In the genomic region with DNA sequence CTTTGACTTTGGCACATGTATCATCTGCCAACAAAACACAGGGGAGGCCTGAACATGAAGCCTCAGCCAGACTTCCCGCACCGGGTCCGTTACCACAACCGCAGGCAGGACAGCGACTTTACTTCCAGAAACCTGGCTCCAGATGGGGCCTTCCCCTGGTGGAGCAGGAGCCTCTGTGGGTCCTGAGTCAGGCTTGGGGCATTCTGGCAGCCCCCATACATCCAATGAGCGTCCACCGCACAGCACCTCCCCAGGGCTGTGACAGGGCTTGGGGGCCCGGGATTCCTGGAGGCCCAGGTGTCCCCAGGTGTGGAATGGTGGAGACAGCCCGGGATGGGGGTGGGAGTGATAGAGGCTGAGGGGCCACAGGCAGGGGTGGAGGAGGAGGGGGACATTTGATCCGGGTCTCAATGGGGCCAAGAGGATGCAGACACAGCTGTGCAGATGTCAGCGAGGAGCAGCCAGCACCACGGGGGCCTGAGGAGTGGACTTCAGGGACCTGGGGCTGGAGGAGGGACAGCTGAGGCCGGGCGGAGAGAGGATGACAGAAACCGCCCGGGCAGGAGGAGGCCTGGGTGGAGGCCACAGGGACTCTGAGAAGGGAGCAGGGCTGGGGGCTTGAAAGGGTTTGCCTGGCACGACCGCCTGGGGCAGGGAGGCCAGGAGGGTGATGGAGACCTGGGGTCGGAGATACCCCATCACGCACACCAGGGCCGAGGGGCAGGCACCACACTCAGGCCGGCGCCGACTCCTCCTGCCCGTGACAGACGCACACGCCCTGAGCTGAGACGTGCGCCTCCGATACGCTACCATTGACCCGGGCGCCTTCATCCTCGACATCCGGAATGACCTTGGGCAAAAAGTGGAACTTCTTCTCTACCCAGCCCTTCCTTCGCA, we compare ENCODE assay signal across 32 cellular contexts. TPM values are rescaled to one million over a fixed set of nuclear protein-coding genes. Genes with fewer than 3 reads are reported as not detected.
"Had no signal": no experiment of that assay in that cellular context is flagged by ENCODE, and none has a peak within 500 bp of the region (broad histone marks: within the 10 kb centered on the region; RNA-seq: fewer than 3 reads in every experiment).

No MANE protein-coding gene starts in this region.

- H2AFZ ChIP-seq: neural progenitor cell had no signal

- H3K4me3 ChIP-seq: dorsolateral prefrontal cortex, gastrocnemius medialis, lower lobe of right lung, neural progenitor cell, psoas muscle, smooth muscle cell, stomach, thyroid gland, vagina had no signal

- H3K36me3 Mint-ChIP-seq: neural progenitor cell had no signal

- DNase-seq: effector CD4-positive, alpha-beta T cell; foreskin fibroblast; gastrocnemius medialis; head of caudate nucleus; left ventricle myocardium superior; lower lobe of right lung; nucleus accumbens; psoas muscle; stimulated activated CD4-positive, alpha-beta T cell treated with anti-CD3 and anti-CD28 coated beads, Interleukin-12 subunit alpha, Interleukin-12 subunit beta, amount 100 ng/mL, for 4 hours; stimulated activated CD4-positive, alpha-beta T cell treated with anti-CD3 and anti-CD28 coated beads, Interleukin-1b, Interleukin-23, amount 100 ng/mL, for 48 hours; stimulated activated CD4-positive, alpha-beta T cell treated with anti-CD3 and anti-CD28 coated beads, Interleukin-4, amount 100 ng/mL, for 24 hours; stimulated activated naive CD4-positive, alpha-beta T cell treated with Interleukin-2 at 50 U/mL for 16 hours; stomach; thyroid gland; trophoblast cell had no signal

- H3K27ac ChIP-seq: dorsolateral prefrontal cortex, epithelial cell of prostate, gastrocnemius medialis, lower lobe of right lung, neural progenitor cell, psoas muscle, stomach, thyroid gland, vagina had no signal

- H3K4me1 Mint-ChIP-seq: neural progenitor cell had no signal

- H3K4me1 ChIP-seq: gastrocnemius medialis, lower lobe of right lung, neural progenitor cell, psoas muscle, stomach, thyroid gland, vagina had no signal

- ATAC-seq: esophagus mucosa; gastrocnemius medialis; left ventricle myocardium superior; psoas muscle; sciatic nerve; stimulated activated effector memory CD8-positive, alpha-beta T cell treated with anti-CD3 and anti-CD28 coated beads, Interleukin-12 subunit alpha, Interleukin-12 subunit beta, amount 100 ng/mL, for 72 hours had no signal

- H3K4me2 ChIP-seq: neural progenitor cell had no signal

- H3K27ac Mint-ChIP-seq: nephron; neural progenitor cell; stimulated activated effector memory CD8-positive, alpha-beta T cell treated with anti-CD3 and anti-CD28 coated beads, Interleukin-12 subunit alpha, Interleukin-12 subunit beta, amount 100 ng/mL, for 72 hours had no signal

- H3K9ac ChIP-seq: neural progenitor cell had no signal

- H3K9me3 ChIP-seq: gastrocnemius medialis, thyroid gland, vagina had no signal

- H3K4me3 Mint-ChIP-seq: nephron; neural progenitor cell; stimulated activated effector memory CD8-positive, alpha-beta T cell treated with anti-CD3 and anti-CD28 coated beads, Interleukin-12 subunit alpha, Interleukin-12 subunit beta, amount 100 ng/mL, for 72 hours had no signal

- H3K27me3 ChIP-seq: neural progenitor cell, thyroid gland, vagina had no signal

- H3K36me3 ChIP-seq: gastrocnemius medialis, lower lobe of right lung, neural progenitor cell, stomach, thyroid gland, vagina had no signal

RNA-seq across cellular contexts. Expression of a gene that starts 8.6 kb away (rescaled TPM):
- total RNA-seq: esophagus mucosa, gastrocnemius medialis, glomerular endothelial cell, left ventricle myocardium superior, lower lobe of right lung, mesenteric fat pad, osteocyte, psoas muscle, renal cortical epithelial cell, sciatic nerve, smooth muscle cell, stomach, subcutaneous adipose tissue, temporal lobe, thyroid gland, ureter, vagina had no signal
- polyA plus RNA-seq: keratinocyte, psoas muscle, stomach had no signal

RNA-seq across cellular contexts. Expression of a gene that starts 35.7 kb away (rescaled TPM):
- total RNA-seq: esophagus mucosa, glomerular endothelial cell, osteocyte, psoas muscle, renal cortical epithelial cell, stomach had no signal
- polyA plus RNA-seq: keratinocyte, stomach had no signal

RNA-seq across cellular contexts. Expression of a gene that starts 37.0 kb away (rescaled TPM):
- total RNA-seq: esophagus mucosa, gastrocnemius medialis, glomerular endothelial cell, left ventricle myocardium superior, mesenteric fat pad, osteocyte, psoas muscle, renal cortical epithelial cell, sciatic nerve, subcutaneous adipose tissue, thyroid gland, ureter, vagina had no signal
- polyA plus RNA-seq: keratinocyte, psoas muscle, smooth muscle cell had no signal

RNA-seq across cellular contexts. Expression of a gene that starts 40.3 kb away (rescaled TPM):
- total RNA-seq: renal cortical epithelial cell had no signal
- polyA plus RNA-seq: keratinocyte had no signal
